ENCODE assay signal across 1 cellular context in the genomic region with DNA sequence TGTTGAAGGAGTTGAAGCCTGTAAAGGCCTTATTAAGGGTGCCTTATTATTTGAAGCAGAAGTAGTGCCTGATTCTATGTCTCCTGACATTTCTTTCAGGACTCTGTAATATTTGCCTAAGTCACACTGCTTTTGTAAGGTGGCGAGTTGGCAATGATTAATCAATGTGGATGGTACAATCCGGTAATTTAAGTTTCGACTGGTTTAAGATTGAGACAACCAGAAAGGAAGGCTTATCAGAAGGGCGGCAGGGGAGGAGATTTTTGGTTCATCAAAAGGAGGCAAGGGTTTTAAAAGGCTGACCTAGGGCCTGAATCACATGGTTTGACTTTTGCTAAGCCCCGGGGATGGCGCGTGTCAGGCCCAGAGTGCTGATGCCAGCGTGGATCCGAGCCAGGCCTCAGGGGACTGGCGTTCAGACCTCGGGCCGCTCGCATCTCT.
A peak's percentile ranks its signal among the peaks of the same experiment; 100 is the strongest.
TF ChIP-seq lines count a peak whose summit lies in the region.

No MANE protein-coding gene starts in this region.

TF ChIP-seq in HepG2, 621 proteins besides CTCF, POLR2A, EP300 and RAD21 (continues in another document):
- TF ChIP-seq AHR (CRISPR knock-in tag; IDR thresholded peaks at IDR 0.05): no peak
- no peak for TF ChIP-seq SP2 (CRISPR knock-in tag; IDR thresholded peaks at IDR 0.05)
- TF ChIP-seq ATF1 (CRISPR knock-in tag; IDR thresholded peaks at IDR 0.05): no peak
- no peak for TF ChIP-seq AHDC1 (CRISPR knock-in tag; IDR thresholded peaks at IDR 0.05; ENCODE audit: borderline replicate concordance)
- no peak for TF ChIP-seq NCOR1 (IDR thresholded peaks at IDR 0.05; ENCODE audit: borderline replicate concordance, low read length)
- no peak for TF ChIP-seq ZMYM3 (CRISPR knock-in tag; IDR thresholded peaks at IDR 0.05)
- TF ChIP-seq, protein P1, sequence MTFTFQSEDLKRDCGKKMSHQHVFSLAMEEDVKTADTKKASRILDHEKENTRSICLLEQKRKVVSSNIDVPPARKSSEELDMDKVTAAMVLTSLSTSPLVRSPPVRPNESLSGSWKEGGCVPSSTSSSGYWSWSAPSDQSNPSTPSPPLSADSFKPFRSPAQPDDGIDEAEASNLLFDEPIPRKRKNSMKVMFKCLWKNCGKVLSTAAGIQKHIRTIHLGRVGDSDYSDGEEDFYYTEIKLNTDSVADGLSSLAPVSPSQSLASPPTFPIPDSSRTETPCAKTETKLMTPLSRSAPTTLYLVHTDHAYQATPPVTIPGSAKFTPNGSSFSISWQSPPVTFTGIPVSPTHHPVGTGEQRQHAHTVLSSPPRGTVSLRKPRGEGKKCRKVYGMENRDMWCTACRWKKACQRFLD (CRISPR knock-in tag; IDR thresholded peaks at IDR 0.05; ENCODE audit: borderline replicate concordance): no peak
- no peak for TF ChIP-seq ZNF710 (CRISPR knock-in tag; IDR thresholded peaks at IDR 0.05; ENCODE audit: borderline replicate concordance)
- no peak for TF ChIP-seq ZNF20 (CRISPR knock-in tag; IDR thresholded peaks at IDR 0.05)
- TF ChIP-seq CENPT (CRISPR knock-in tag; IDR thresholded peaks at IDR 0.05; ENCODE audit: low read depth): no peak
- peak; percentile 82; the same call in 1 of the 2 replicates for TF ChIP-seq ZGPAT (CRISPR knock-in tag; IDR thresholded peaks at IDR 0.05)
- TF ChIP-seq REXO4 (CRISPR knock-in tag; IDR thresholded peaks at IDR 0.05; ENCODE audit: borderline replicate concordance): no peak
- TF ChIP-seq, protein P2, sequence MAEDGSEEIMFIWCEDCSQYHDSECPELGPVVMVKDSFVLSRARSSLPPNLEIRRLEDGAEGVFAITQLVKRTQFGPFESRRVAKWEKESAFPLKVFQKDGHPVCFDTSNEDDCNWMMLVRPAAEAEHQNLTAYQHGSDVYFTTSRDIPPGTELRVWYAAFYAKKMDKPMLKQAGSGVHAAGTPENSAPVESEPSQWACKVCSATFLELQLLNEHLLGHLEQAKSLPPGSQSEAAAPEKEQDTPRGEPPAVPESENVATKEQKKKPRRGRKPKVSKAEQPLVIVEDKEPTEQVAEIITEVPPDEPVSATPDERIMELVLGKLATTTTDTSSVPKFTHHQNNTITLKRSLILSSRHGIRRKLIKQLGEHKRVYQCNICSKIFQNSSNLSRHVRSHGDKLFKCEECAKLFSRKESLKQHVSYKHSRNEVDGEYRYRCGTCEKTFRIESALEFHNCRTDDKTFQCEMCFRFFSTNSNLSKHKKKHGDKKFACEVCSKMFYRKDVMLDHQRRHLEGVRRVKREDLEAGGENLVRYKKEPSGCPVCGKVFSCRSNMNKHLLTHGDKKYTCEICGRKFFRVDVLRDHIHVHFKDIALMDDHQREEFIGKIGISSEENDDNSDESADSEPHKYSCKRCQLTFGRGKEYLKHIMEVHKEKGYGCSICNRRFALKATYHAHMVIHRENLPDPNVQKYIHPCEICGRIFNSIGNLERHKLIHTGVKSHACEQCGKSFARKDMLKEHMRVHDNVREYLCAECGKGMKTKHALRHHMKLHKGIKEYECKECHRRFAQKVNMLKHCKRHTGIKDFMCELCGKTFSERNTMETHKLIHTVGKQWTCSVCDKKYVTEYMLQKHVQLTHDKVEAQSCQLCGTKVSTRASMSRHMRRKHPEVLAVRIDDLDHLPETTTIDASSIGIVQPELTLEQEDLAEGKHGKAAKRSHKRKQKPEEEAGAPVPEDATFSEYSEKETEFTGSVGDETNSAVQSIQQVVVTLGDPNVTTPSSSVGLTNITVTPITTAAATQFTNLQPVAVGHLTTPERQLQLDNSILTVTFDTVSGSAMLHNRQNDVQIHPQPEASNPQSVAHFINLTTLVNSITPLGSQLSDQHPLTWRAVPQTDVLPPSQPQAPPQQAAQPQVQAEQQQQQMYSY (CRISPR knock-in tag; IDR thresholded peaks at IDR 0.05): no peak
- TF ChIP-seq, protein P3, sequence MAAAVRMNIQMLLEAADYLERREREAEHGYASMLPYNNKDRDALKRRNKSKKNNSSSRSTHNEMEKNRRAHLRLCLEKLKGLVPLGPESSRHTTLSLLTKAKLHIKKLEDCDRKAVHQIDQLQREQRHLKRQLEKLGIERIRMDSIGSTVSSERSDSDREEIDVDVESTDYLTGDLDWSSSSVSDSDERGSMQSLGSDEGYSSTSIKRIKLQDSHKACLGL (CRISPR knock-in tag; IDR thresholded peaks at IDR 0.05): no peak; the same call in 1 of the 2 replicates
- TF ChIP-seq, protein P4, sequence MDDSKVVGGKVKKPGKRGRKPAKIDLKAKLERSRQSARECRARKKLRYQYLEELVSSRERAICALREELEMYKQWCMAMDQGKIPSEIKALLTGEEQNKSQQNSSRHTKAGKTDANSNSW (CRISPR knock-in tag; IDR thresholded peaks at IDR 0.05; ENCODE audit: borderline replicate concordance): no peak
- TF ChIP-seq TMF1 (CRISPR knock-in tag; IDR thresholded peaks at IDR 0.05; ENCODE audit: low read depth): 0 out of 2 replicates have a peak, but pooled peaks have one; percentile 31
- TF ChIP-seq MTF2 (CRISPR knock-in tag; IDR thresholded peaks at IDR 0.05; ENCODE audit: borderline replicate concordance): no peak
- no peak for TF ChIP-seq ZFP1 (CRISPR knock-in tag; IDR thresholded peaks at IDR 0.05)
- TF ChIP-seq ZNF263 (CRISPR knock-in tag; IDR thresholded peaks at IDR 0.05): no peak
- TF ChIP-seq, protein P5, sequence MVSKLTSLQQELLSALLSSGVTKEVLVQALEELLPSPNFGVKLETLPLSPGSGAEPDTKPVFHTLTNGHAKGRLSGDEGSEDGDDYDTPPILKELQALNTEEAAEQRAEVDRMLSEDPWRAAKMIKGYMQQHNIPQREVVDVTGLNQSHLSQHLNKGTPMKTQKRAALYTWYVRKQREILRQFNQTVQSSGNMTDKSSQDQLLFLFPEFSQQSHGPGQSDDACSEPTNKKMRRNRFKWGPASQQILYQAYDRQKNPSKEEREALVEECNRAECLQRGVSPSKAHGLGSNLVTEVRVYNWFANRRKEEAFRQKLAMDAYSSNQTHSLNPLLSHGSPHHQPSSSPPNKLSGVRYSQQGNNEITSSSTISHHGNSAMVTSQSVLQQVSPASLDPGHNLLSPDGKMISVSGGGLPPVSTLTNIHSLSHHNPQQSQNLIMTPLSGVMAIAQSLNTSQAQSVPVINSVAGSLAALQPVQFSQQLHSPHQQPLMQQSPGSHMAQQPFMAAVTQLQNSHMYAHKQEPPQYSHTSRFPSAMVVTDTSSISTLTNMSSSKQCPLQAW (CRISPR knock-in tag; IDR thresholded peaks at IDR 0.05): peak; percentile 2; the same call in 1 of the 2 replicates
- TF ChIP-seq STAG1 (CRISPR knock-in tag; IDR thresholded peaks at IDR 0.05): no peak
- TF ChIP-seq ZNF644 (CRISPR knock-in tag; IDR thresholded peaks at IDR 0.05; ENCODE audit: low read depth): no peak
- peak; percentile 26; the same call in 1 of the 2 replicates for TF ChIP-seq CSRNP1 (CRISPR knock-in tag; IDR thresholded peaks at IDR 0.05)
- TF ChIP-seq, protein P6, sequence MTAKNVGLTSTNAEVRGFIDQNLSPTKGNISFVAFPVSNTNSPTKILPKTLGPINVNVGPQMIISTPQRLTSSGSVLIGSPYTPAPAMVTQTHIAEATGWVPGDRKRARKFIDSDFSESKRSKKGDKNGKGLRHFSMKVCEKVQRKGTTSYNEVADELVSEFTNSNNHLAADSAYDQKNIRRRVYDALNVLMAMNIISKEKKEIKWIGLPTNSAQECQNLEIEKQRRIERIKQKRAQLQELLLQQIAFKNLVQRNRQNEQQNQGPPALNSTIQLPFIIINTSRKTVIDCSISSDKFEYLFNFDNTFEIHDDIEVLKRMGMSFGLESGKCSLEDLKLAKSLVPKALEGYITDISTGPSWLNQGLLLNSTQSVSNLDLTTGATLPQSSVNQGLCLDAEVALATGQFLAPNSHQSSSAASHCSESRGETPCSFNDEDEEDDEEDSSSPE (CRISPR knock-in tag; IDR thresholded peaks at IDR 0.05): no peak
- no peak for TF ChIP-seq ZNF281 (CRISPR knock-in tag; IDR thresholded peaks at IDR 0.05; ENCODE audit: borderline replicate concordance)
- no peak for TF ChIP-seq RFX3 (CRISPR knock-in tag; IDR thresholded peaks at IDR 0.05)
- no peak for TF ChIP-seq FOXO1 (CRISPR knock-in tag; IDR thresholded peaks at IDR 0.05)
- TF ChIP-seq ZNF776 (CRISPR knock-in tag; IDR thresholded peaks at IDR 0.05): peak; percentile 69
- no peak for TF ChIP-seq SRSF9 (IDR thresholded peaks at IDR 0.05; ENCODE audit: borderline replicate concordance, insufficient read depth, low read depth, low read length, poor library complexity, severe bottlenecking)
- 0 out of 2 replicates have a peak, but pooled peaks have one; percentile 52 for TF ChIP-seq ERF (CRISPR knock-in tag; IDR thresholded peaks at IDR 0.05)
